9 cellular contexts compared by ENCODE assay signal in genomic region chr16:55479560-55480197, GRCh38. TPM values are rescaled to one million over a fixed set of nuclear protein-coding genes. Genes with fewer than 3 reads are reported as not detected.
DNase-seq lines count a peak whose midpoint lies in the region; ATAC-seq, FAIRE-seq and TF ChIP-seq lines count a peak whose summit lies in the region.
"Had no signal": no experiment of that assay in that cellular context is flagged by ENCODE, and none has a peak within 500 bp of the region (broad histone marks: within the 10 kb centered on the region; RNA-seq: fewer than 3 reads in every experiment).

No MANE protein-coding gene starts in this region.

- no peak for TF ChIP-seq EP300 in H1 (IDR thresholded peaks at IDR 0.05; ENCODE audit: borderline replicate concordance in 1 of 2, low read depth in 2 of 2, low read length in 2 of 2)

- no peak overlapping the region for H2BK120ac ChIP-seq in H1 (replicated peaks; ENCODE audit: low read depth, low read length)

- intact Hi-C loops in left ventricle myocardium inferior (cut with micrococcal nuclease), result no loop called here
- intact Hi-C loops in left cardiac atrium (cut with DNase I), result no loop called here
- intact Hi-C loops in uterus (cut with DNase I; ENCODE audit: low total_unique reads), result no loop called here
- intact Hi-C loops in posterior cingulate gyrus (cut with DNase I), result no loop called here

- H3K56ac ChIP-seq in H1 (replicated peaks; ENCODE audit: insufficient read length, low read depth, low read length), result no peak overlapping the region

- H4K20me1 ChIP-seq in H1 (replicated peaks in 1 of 2; ENCODE audit: control insufficient read depth in 1 of 2, insufficient read depth in 2 of 2, low read length in 2 of 2), result peaks cover 0 to 6% of the 10 kb centered on the region in 2 experiments

- H3K23ac ChIP-seq in H1 (ENCODE audit: insufficient read length), result no peak overlapping the region

- no peak for FAIRE-seq in H1 (lab: Jason Lieb, UNC)

- H2BK5ac ChIP-seq in H1 (ENCODE audit: low read depth, low read length), result no peak overlapping the region

- peak overlapping the region; percentile 89; the same call in 1 of the 2 replicates for H2BK12ac ChIP-seq in H1 (ENCODE audit: low read depth, low read length)

- peaks cover 20% of the 10 kb centered on the region for H3K36me3 ChIP-seq in left ventricle myocardium inferior
- no peaks in the 10 kb centered on the region; a peak in 3 of 8 replicates for H3K36me3 ChIP-seq in H1 (ENCODE audit: control insufficient read depth in 2 of 4, insufficient read depth in 4 of 4, low read length in 3 of 4)
- H3K36me3 ChIP-seq in muscle layer of colon (ENCODE audit: insufficient read depth, low read length), result peaks cover 14% of the 10 kb centered on the region
- H3K36me3 ChIP-seq in uterus, result no peaks in the 10 kb centered on the region

- H2AFZ ChIP-seq in H1 (ENCODE audit: low read length), result no peak overlapping the region

- H2BK15ac ChIP-seq in H1 (ENCODE audit: low read length), result no peak overlapping the region

- POLR2A ChIA-PET in H1 (lab: Charles Lee; ENCODE audit: partially characterized antibody), result interaction anchor here (0.8 to 1.5 kb wide), 7 partner anchors 9 to 30 kb away, joined by 3 to 8 read pairs (median 4); no protein-coding TSS in a partner anchor

- no peaks in the 10 kb centered on the region; the same call in 1 of the 2 replicates for H3K79me1 ChIP-seq in H1 (ENCODE audit: low read depth, low read length)

- TF ChIP-seq CTCF in left ventricle myocardium inferior (IDR thresholded peaks at IDR 0.05; ENCODE audit: borderline replicate concordance) (no peak), H1 (IDR thresholded peaks at IDR 0.05; ENCODE audit: control extremely low read depth in 1 of 3, insufficient read depth in 1 of 3, low read depth in 1 of 3, low read length in 3 of 3) (no peak), uterus (IDR thresholded peaks at IDR 0.05) (no peak)

- H3K14ac ChIP-seq in H1 (ENCODE audit: insufficient read length), result no peak overlapping the region

- H3K18ac ChIP-seq in H1 (ENCODE audit: extremely low read depth, low read length), result peak overlapping the region; percentile 67; the same call in 1 of the 2 replicates

- peak overlapping the region; percentile 87; the same call in 1 of the 2 replicates for H4K8ac ChIP-seq in H1 (ENCODE audit: extremely low read depth, insufficient read depth, low read length)

- TF ChIP-seq POLR2A in H1 (IDR thresholded peaks at IDR 0.05; ENCODE audit: control extremely low read depth in 1 of 2, low read depth in 2 of 2, low read length in 2 of 2) (no peak), uterus (IDR thresholded peaks at IDR 0.05) (no peak)

- no peaks in the 10 kb centered on the region for H3K79me2 ChIP-seq in H1 (ENCODE audit: control insufficient read depth in 1 of 2, insufficient read depth in 2 of 2, low read length in 2 of 2)

- peak overlapping the region; percentile 4 to 78 (median 51); a peak in 4 of 7 replicates for H3K9ac ChIP-seq in H1 (replicated peaks in 1 of 4; ENCODE audit: extremely low read depth in 1 of 4, low read depth in 3 of 4, low read length in 3 of 4)
- H3K9ac ChIP-seq in muscle layer of colon (ENCODE audit: low read length), result no peak overlapping the region

- H3K27ac ChIP-seq in left ventricle myocardium inferior (replicated peaks) (peak overlapping the region; percentile 91), H1 (ENCODE audit: low read depth, low read length) (peak overlapping the region; percentile 27; the same call in 1 of the 2 replicates), muscle layer of colon (ENCODE audit: low read depth, low read length) (peak overlapping the region; percentile 71), uterus (peak overlapping the region; percentile 95 to 97)

- no peak for ATAC-seq in left cardiac atrium

- WGBS in H1 (ENCODE audit: extremely low coverage in 1 of 2, insufficient coverage in 1 of 2, insufficient read length in 1 of 2, insufficient replicate concordance in 2 of 2, low coverage in 1 of 2, low lambda C conversion rate in 2 of 2, missing lambda C conversion rate in 1 of 2), 2 experiments, result 1% methylated on average over 28 of the region's 28 CpGs; no CpG with 5 or more reads in 1 of the 2 experiments

- peaks cover 15% of the 10 kb centered on the region for H3K23me2 ChIP-seq in H1 (ENCODE audit: low read depth, low read length)

- H3K4me2 ChIP-seq in H1 (ENCODE audit: insufficient read depth in 1 of 2, low read depth in 2 of 2, low read length in 2 of 2), result peak overlapping the region; percentile 91 to 97

- no peak for TF ChIP-seq RAD21 in H1 (IDR thresholded peaks at IDR 0.05 in 1 of 2, conservative IDR thresholded peaks at IDR 0.05 in 1 of 2; ENCODE audit: low read depth in 2 of 2, low read length in 2 of 2)

- H3K4me3 ChIP-seq in left ventricle myocardium inferior, result peak overlapping the region; percentile 71
- H3K4me3 ChIP-seq in H1 (ENCODE audit: extremely low read depth in 1 of 4, insufficient read depth in 2 of 4, low read depth in 3 of 4, low read length in 4 of 4), result peak overlapping the region; percentile 28 to 75 (median 65)
- H3K4me3 ChIP-seq in muscle layer of colon (ENCODE audit: low read depth in 1 of 2, low read length in 2 of 2), result peak overlapping the region; percentile 63 to 78
- H3K4me3 ChIP-seq in uterus, result peak overlapping the region; percentile 50 to 73

- no peaks in the 10 kb centered on the region for H3K9me3 ChIP-seq in left ventricle myocardium inferior (replicated peaks)
- H3K9me3 ChIP-seq in H1 (ENCODE audit: insufficient read depth in 2 of 2, low read depth in 1 of 2, low read length in 1 of 2), result no peaks in the 10 kb centered on the region
- H3K9me3 ChIP-seq in muscle layer of colon (ENCODE audit: low read length), result no peaks in the 10 kb centered on the region
- no peaks in the 10 kb centered on the region for H3K9me3 ChIP-seq in uterus

- no peak overlapping the region for H2BK20ac ChIP-seq in H1 (ENCODE audit: low read length)

- H3K4ac ChIP-seq in H1 (replicated peaks; ENCODE audit: insufficient read length, low read depth, low read length), result no peak overlapping the region

- CTCF ChIA-PET in H1 (lab: Charles Lee; ENCODE audit: partially characterized antibody), result interaction anchor here (0.8 to 3.0 kb wide), 7 partner anchors 11 to 222 kb away, joined by 3 to 14 read pairs (median 4); no protein-coding TSS in a partner anchor

- peak overlapping the region; percentile 30 for H4K5ac ChIP-seq in H1 (ENCODE audit: insufficient read length, low read depth, low read length)

- H2AK5ac ChIP-seq in H1 (ENCODE audit: low read depth, low read length), result no peak overlapping the region

- H3K4me1 ChIP-seq in left ventricle myocardium inferior, result peaks cover 59% of the 10 kb centered on the region
- peaks cover 3 to 16% (median 7%) of the 10 kb centered on the region in 4 experiments for H3K4me1 ChIP-seq in H1 (replicated peaks in 1 of 4; ENCODE audit: control insufficient read depth in 3 of 4, insufficient read depth in 4 of 4, low read length in 3 of 4)
- H3K4me1 ChIP-seq in muscle layer of colon (ENCODE audit: insufficient read depth, low read length), result peaks cover 21% of the 10 kb centered on the region
- peaks cover 0 to 6% of the 10 kb centered on the region in 2 donors for H3K4me1 ChIP-seq in uterus

- DNase-seq in left ventricle myocardium inferior, result no peak
- DNase-seq in left cardiac atrium, result no peak
- no peak for DNase-seq in H1 (ENCODE audit: low read depth in 1 of 2, low spot score in 2 of 2)
- DNase-seq in uterus, result peak in 1 of 2 donors; percentile 38
- no peak for DNase-seq in posterior cingulate gyrus
- DNase-seq in effector CD4-positive, alpha-beta T cell, result no peak
- DNase-seq in AG08396 (ENCODE audit: low spot score), result no peak

- H3K27me3 ChIP-seq in left ventricle myocardium inferior (ENCODE audit: low read depth) (peaks cover 61% of the 10 kb centered on the region), H1 (replicated peaks in 1 of 4; ENCODE audit: control insufficient read depth in 3 of 4, extremely low read depth in 1 of 4, insufficient read depth in 3 of 4, low read length in 3 of 4) (peaks cover 7 to 48% (median 31%) of the 10 kb centered on the region in 4 experiments), muscle layer of colon (ENCODE audit: control insufficient read depth in 1 of 2, insufficient read depth in 2 of 2, low read length in 2 of 2) (peaks cover 0 to 23% of the 10 kb centered on the region in 2 donors), uterus (no peaks in the 10 kb centered on the region)

- no peak overlapping the region for H4K91ac ChIP-seq in H1 (replicated peaks; ENCODE audit: insufficient read length, low read length)

TF ChIP-seq in H1, 55 proteins besides CTCF, POLR2A, EP300 and RAD21 (continues in another document):
- TF ChIP-seq KDM1A (IDR thresholded peaks at IDR 0.05; ENCODE audit: borderline replicate concordance, low read length) (0 out of 2 replicates have a peak, but pooled peaks have one; percentile 23), SP1 (IDR thresholded peaks at IDR 0.05; ENCODE audit: low read depth, low read length) (0 out of 2 replicates have a peak, but pooled peaks have one; percentile 28)

RNA-seq across cellular contexts. Expression of gene MMP2, which starts 0.7 kb away (rescaled TPM):
- total RNA-seq in left ventricle myocardium inferior (87.4 TPM), left cardiac atrium (100 to 1,000 TPM; 153 to 204 TPM), uterus (100 to 1,000 TPM; 130 to 578 (median 324) TPM)
- total RNA-seq in H1 (2021; fragmentation: NEBNext Ultra II Directional; extraction: Animal tissue kit (Norgen Biotek cat#: 25700)), result 58.2 and 64.5 TPM in 2 replicates
- 33.6 and 45.0 TPM in 2 replicates for polyA plus RNA-seq in H1 (2011; rRNA removed)
- 24.9 TPM for polyA plus RNA-seq in H1 (2011; cell fraction: cytosol; rRNA removed)
- 35.7 TPM for polyA plus RNA-seq in H1 (2011; cell fraction: nucleus; rRNA removed)
- 30.3 to 51.7 TPM (median 42.2 TPM) in 4 replicates for polyA plus RNA-seq in H1 (2012, experiment 1 of 2)
- 26.5 TPM for polyA plus RNA-seq in H1 (2012, experiment 2 of 2)
- 46.1 TPM for polyA plus RNA-seq in H1 (2013, experiment 1 of 2)
- 44.9 TPM for polyA plus RNA-seq in H1 (2013, experiment 2 of 2)
- 78.1 and 89.7 TPM in 2 replicates for polyA minus RNA-seq in H1 (2011; rRNA and poly(A)+ RNA removed)
- polyA minus RNA-seq in H1 (2011; cell fraction: cytosol; rRNA and poly(A)+ RNA removed), result 27.7 TPM
- polyA minus RNA-seq in H1 (2011; cell fraction: nucleus; rRNA and poly(A)+ RNA removed), result 21.3 TPM
- total RNA-seq: activated naive CD4-positive, alpha-beta T cell treated with anti-CD3 and anti-CD28 coated beads, Interleukin-2, amount 50 U/mL, for 72 hours had no signal

RNA-seq across cellular contexts. Expression of gene LPCAT2, which starts 29.2 kb away (rescaled TPM):
- 6.9 TPM for total RNA-seq in left ventricle myocardium inferior
- 10 to 100 TPM; 10.8 to 12.2 TPM for total RNA-seq in left cardiac atrium
- 7.1 and 10.6 TPM in 2 replicates for total RNA-seq in H1 (2021; fragmentation: NEBNext Ultra II Directional; extraction: Animal tissue kit (Norgen Biotek cat#: 25700))
- polyA plus RNA-seq in H1 (2011; rRNA removed), result 2.2 TPM in 2 replicates
- polyA plus RNA-seq in H1 (2011; cell fraction: cytosol; rRNA removed), result 2.9 TPM
- polyA plus RNA-seq in H1 (2011; cell fraction: nucleus; rRNA removed), result 2.7 TPM
- polyA plus RNA-seq in H1 (2012, experiment 1 of 2), result 1.7 to 5.9 TPM (median 2.9 TPM) in 4 replicates
- 0.49 TPM for polyA plus RNA-seq in H1 (2012, experiment 2 of 2)
- polyA plus RNA-seq in H1 (2013, experiment 1 of 2), result 7.2 TPM
- polyA plus RNA-seq in H1 (2013, experiment 2 of 2), result 7.7 TPM
- polyA minus RNA-seq in H1 (2011; rRNA and poly(A)+ RNA removed), result 1.5 and 1.7 TPM in 2 replicates
- polyA minus RNA-seq in H1 (2011; cell fraction: cytosol; rRNA and poly(A)+ RNA removed), result 2.9 TPM
- polyA minus RNA-seq in H1 (2011; cell fraction: nucleus; rRNA and poly(A)+ RNA removed), result 10.0 TPM
- 10 to 100 TPM; 28.8 to 52.9 (median 36.3) TPM for total RNA-seq in uterus

Comparison
In these comparisons a context has a peak if more than half of its experiments do, and no peak if none do; other contexts are left out.
1. H3K27ac ChIP-seq: peak in every context shown above with its lines; median percentile 96 in uterus; 91 in left ventricle myocardium inferior; 71 in muscle layer of colon; 27 in H1.